18 cellular contexts compared by ENCODE assay signal in the genomic region with DNA sequence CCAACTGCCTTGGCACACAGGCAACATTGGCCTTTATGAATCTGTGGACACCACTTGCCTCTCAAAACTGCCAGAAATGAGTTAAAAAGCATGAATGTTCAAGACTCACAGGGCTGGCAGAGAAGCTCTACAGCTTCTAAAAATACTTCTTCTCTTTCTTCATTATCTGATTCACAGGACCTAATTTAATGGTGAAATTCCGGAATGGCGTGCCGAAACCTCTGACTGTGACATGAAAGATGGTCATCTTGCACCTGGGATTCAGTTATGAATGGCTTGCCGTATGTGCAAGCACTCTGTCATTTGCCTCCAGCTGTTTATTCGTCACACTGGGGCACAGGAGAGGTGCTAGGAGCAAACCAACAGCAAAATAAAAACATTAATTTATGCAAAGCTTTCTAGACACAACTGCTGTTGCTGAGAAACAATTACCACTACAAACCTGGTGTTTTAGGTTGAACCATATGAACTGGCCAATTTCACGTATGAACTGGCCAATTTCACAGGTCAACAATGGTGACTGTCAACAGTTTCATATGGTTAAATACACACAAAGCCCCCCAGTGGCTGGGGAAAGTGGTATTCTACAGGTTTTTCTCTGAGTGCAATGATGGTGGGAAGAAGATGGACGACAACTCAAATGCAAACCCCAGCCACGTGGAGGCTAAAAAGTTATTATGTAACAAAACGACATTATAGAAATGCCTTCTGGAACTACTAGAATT.
"Had no signal": no experiment of that assay in that cellular context is flagged by ENCODE, and none has a peak within 500 bp of the region (broad histone marks: within the 10 kb centered on the region; RNA-seq: fewer than 3 reads in every experiment).

No MANE protein-coding gene starts in this region.

- H3K4me1 ChIP-seq: esophagus squamous epithelium, right lobe of liver, testis had no signal

- ATAC-seq: activated CD4-positive, alpha-beta T cell treated with anti-CD3 and anti-CD28 coated beads for 36 hours; left cardiac atrium; naive thymus-derived CD4-positive, alpha-beta T cell; stimulated activated memory B cell treated with anti-CD40 and anti-IgM and Interleukin-4, amounts not matched to agents 10 μg/mL and 1 μg/mL and 100 μg/mL, for 72 hours had no signal

- H3K27ac ChIP-seq: cardiac muscle cell, esophagus squamous epithelium, ovary, right lobe of liver, spleen, testis, upper lobe of left lung had no signal

- H3K27me3 ChIP-seq: cardiac muscle cell, esophagus squamous epithelium, ovary, right lobe of liver, spleen, testis, upper lobe of left lung had no signal

- H3K36me3 ChIP-seq: cardiac muscle cell, esophagus squamous epithelium, ovary, right lobe of liver, spleen, upper lobe of left lung had no signal

- H3K4me3 ChIP-seq: cardiac muscle cell, esophagus squamous epithelium, ovary, right lobe of liver, spleen, testis, upper lobe of left lung had no signal

- H3K9me3 ChIP-seq: esophagus squamous epithelium, ovary, right lobe of liver, spleen, testis, upper lobe of left lung had no signal

- DNase-seq: activated CD4-positive, alpha-beta memory T cell treated with anti-CD3 and anti-CD28 coated beads for 36 hours; activated CD4-positive, alpha-beta T cell treated with anti-CD3 and anti-CD28 coated beads for 36 hours; amniotic stem cell; effector memory CD4-positive, alpha-beta T cell; esophagus squamous epithelium; hippocampal formation; left cardiac atrium; mesendoderm; naive thymus-derived CD4-positive, alpha-beta T cell; ovary; right lobe of liver; spleen; stimulated activated CD4-positive, alpha-beta T cell treated with anti-CD3 and anti-CD28 coated beads, Interleukin-4, amount 100 ng/mL, for 4 hours; T-helper 2 cell; testis; upper lobe of left lung had no signal
